Comparison of ENCODE assay signal across 8 cellular contexts in the genomic region with DNA sequence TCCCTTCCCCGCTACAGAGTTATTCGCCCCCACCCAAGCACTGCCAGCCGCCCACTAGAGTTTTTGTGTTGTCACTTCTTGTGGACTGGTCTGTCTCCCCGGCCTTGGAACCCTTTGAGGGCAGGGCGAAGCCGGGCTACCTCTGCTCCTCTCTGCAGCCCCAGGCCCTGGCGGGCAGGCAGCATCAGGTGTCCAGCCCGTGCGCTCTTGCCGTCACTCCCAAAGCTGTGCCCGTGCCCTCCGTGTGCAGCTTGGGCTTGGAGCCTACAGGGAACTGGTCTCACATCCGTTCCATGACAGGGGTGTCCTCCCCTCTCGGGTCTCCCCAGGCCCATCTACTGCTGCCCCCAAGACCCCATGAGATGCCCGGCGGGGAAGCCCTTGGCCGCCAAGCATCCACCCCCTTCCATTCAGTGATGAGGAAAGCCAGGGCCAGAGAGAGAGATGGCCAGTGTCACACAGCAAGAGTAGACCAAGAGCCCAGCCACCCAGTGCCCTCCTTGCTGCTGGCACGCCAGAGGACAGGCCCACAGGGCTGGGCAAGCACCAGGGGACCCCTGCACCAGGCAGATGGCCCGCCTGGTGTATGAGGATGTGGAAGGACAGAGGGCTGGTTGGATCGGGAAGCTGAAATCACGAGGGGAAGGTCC.
"Had no signal": no experiment of that assay in that cellular context is flagged by ENCODE, and none has a peak within 500 bp of the region (broad histone marks: within the 10 kb centered on the region; RNA-seq: fewer than 3 reads in every experiment).

No MANE protein-coding gene starts in this region.

- H3K9ac ChIP-seq: GM23248 had no signal

- ATAC-seq: GM23338, HCT116 had no signal

- H3K27ac ChIP-seq: GM23248 had no signal

- H3K9me3 ChIP-seq: HAP-1 had no signal

- H3K9me3 Mint-ChIP-seq: GM23338 had no signal

- H2AFZ ChIP-seq: GM23248, GM23338 had no signal

- H3K36me3 ChIP-seq: HAP-1 had no signal

- H3K4me2 ChIP-seq: GM23338 had no signal

- H3K4me3 ChIP-seq: GM23248, GM23338, HAP-1 had no signal

- H3K4me1 ChIP-seq: HAP-1 had no signal

- DNase-seq: GM23248, GOT3, H9, HCEC 1CT, HFFc6 had no signal

- H3K27ac Mint-ChIP-seq: GM23338, H9, HFFc6 had no signal

- H3K4me3 Mint-ChIP-seq: GM23338, H9, HFFc6 had no signal
